In the genomic region with DNA sequence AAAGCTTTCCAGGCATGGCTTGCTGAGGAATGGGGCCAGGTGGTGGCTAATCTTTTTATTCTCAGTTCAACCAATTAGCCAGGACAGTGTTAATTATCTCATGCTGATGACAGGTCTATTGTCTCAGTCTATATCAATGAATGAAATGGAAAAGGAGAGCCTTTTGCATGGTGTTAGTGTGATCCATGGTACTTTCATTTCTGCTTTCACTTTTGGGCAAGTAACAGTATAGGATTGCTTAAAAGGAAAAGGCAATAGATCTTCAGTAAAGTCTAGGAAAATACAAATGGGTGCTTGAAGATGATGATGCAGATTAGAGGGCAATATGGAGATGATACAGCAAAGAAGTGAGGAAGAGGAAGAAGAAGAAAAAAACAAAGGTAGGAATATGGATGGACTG, we compare ENCODE assay signal across 26 cellular contexts.
"Had no signal": no experiment of that assay in that cellular context is flagged by ENCODE, and none has a peak within 500 bp of the region (broad histone marks: within the 10 kb centered on the region; RNA-seq: fewer than 3 reads in every experiment).

No MANE protein-coding gene starts in this region.

- H3K4me1 ChIP-seq: ascending aorta, body of pancreas had no signal

- H3K9me3 ChIP-seq: ascending aorta, body of pancreas had no signal

- H3K27ac ChIP-seq: ascending aorta, body of pancreas, SK-N-MC, VCaP had no signal

- H3K27me3 ChIP-seq: ascending aorta, body of pancreas had no signal

- H3K4me3 ChIP-seq: ascending aorta, body of pancreas, SK-N-MC had no signal

- DNase-seq: activated CD4-positive, alpha-beta memory T cell treated with anti-CD3 and anti-CD28 coated beads for 36 hours; activated CD4-positive, alpha-beta T cell treated with anti-CD3 and anti-CD28 coated beads, Interleukin-2, amount 10 ng/mL, durations not matched to agents 7 days and 5 days; activated CD4-positive, CD25-positive, alpha-beta regulatory T cell; activated CD8-positive, alpha-beta memory T cell treated with anti-CD3 and anti-CD28 coated beads for 24 hours; activated effector memory CD4-positive, alpha-beta T cell treated with anti-CD3 and anti-CD28 coated beads, Interleukin-2, amount 50 U/mL, for 16 hours; activated naive CD4-positive, alpha-beta T cell treated with Interleukin-2 at 50 U/mL for 16 hours; activated naive CD8-positive, alpha-beta T cell treated with anti-CD3 and anti-CD28 coated beads, Interleukin-2, amount 50 U/mL, for 24 hours; activated T-cell treated with anti-CD3 and anti-CD28 coated beads, Interleukin-2, amount 50 U/mL, for 4 hours; amniotic stem cell; body of pancreas; central memory CD4-positive, alpha-beta T cell; IMR-90; KBM-7; NCI-H1105 treated with DMSO at 0.1 percent for 48 hours; NCI-H1436 treated with DMSO at 0.1 percent for 48 hours; NCI-H187; NCI-H2171; NCI-H226; NCI-H526; SHP77; T-cell; T-helper 2 cell; T1000 had no signal

- H3K36me3 ChIP-seq: ascending aorta had no signal
